13 cellular contexts compared by ENCODE assay signal in the genomic region with DNA sequence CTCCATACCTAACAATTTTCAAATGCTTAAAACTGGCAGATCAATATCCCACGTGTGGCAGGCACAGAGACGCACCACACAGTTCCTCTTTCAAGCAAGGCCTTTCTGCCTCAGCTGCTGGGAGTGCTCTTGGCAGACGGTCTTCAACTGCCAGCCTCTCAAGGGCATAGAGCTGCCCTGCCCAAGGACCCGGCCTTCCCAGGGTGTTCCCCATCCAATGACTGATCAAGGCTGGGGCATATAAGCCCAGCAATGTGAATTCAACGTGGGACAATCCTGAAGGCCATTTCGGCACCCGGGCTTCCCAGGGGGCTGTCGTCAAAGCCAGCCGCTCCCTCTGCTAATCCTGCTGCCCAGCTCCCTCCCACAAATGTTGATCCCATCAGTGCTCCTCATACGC.
"Had no signal": no experiment of that assay in that cellular context is flagged by ENCODE, and none has a peak within 500 bp of the region (broad histone marks: within the 10 kb centered on the region; RNA-seq: fewer than 3 reads in every experiment).

No MANE protein-coding gene starts in this region.

- H3K36me3 Mint-ChIP-seq: mesothelial cell of epicardium, WTC11 had no signal

- H3K36me3 ChIP-seq: gastrocnemius medialis, suprapubic skin had no signal

- H3K9me3 ChIP-seq: gastrocnemius medialis, psoas muscle, suprapubic skin had no signal

- H3K4me1 ChIP-seq: suprapubic skin had no signal

- H3K9me3 Mint-ChIP-seq: activated naive CD4-positive, alpha-beta T cell treated with anti-CD3 and anti-CD28 coated beads, Interleukin-2, amount 10 ng/mL, durations not matched to agents 7 days and 5 days; mesothelial cell of epicardium; WTC11 had no signal

- H3K4me3 ChIP-seq: gastrocnemius medialis, psoas muscle, suprapubic skin had no signal

- H3K4me3 Mint-ChIP-seq: activated naive CD4-positive, alpha-beta T cell treated with anti-CD3 and anti-CD28 coated beads, Interleukin-2, amount 10 ng/mL, durations not matched to agents 7 days and 5 days; mesothelial cell of epicardium; WTC11 had no signal

- H3K27ac ChIP-seq: gastrocnemius medialis, psoas muscle, suprapubic skin had no signal

- H3K27me3 ChIP-seq: gastrocnemius medialis, suprapubic skin had no signal

- ATAC-seq: gastrocnemius medialis; sciatic nerve; stimulated activated naive CD8-positive, alpha-beta T cell treated with anti-CD3 and anti-CD28 coated beads, Interleukin-15, Interleukin-2, amounts not matched to agents 100 U/mL and 50 U/mL, for 24 hours; WTC11 had no signal

- DNase-seq: activated CD4-positive, alpha-beta T cell treated with anti-CD3 and anti-CD28 coated beads for 48 hours; activated CD8-positive, alpha-beta memory T cell treated with anti-CD3 and anti-CD28 coated beads for 24 hours; activated naive CD4-positive, alpha-beta T cell treated with anti-CD3 and anti-CD28 coated beads, Interleukin-2, amount 10 ng/mL, durations not matched to agents 7 days and 5 days; central memory CD4-positive, alpha-beta T cell; cortex of kidney; effector CD8-positive, alpha-beta T cell; gastrocnemius medialis; psoas muscle; stimulated activated naive CD8-positive, alpha-beta T cell treated with anti-CD3 and anti-CD28 coated beads, Interleukin-15, Interleukin-2, amounts not matched to agents 100 U/mL and 50 U/mL, for 24 hours had no signal

- H3K27me3 Mint-ChIP-seq: activated naive CD4-positive, alpha-beta T cell treated with anti-CD3 and anti-CD28 coated beads, Interleukin-2, amount 10 ng/mL, durations not matched to agents 7 days and 5 days had no signal

- H3K27ac Mint-ChIP-seq: activated naive CD4-positive, alpha-beta T cell treated with anti-CD3 and anti-CD28 coated beads, Interleukin-2, amount 10 ng/mL, durations not matched to agents 7 days and 5 days; mesothelial cell of epicardium; WTC11 had no signal
